ENCODE assay signal across 27 cellular contexts in the genomic region with DNA sequence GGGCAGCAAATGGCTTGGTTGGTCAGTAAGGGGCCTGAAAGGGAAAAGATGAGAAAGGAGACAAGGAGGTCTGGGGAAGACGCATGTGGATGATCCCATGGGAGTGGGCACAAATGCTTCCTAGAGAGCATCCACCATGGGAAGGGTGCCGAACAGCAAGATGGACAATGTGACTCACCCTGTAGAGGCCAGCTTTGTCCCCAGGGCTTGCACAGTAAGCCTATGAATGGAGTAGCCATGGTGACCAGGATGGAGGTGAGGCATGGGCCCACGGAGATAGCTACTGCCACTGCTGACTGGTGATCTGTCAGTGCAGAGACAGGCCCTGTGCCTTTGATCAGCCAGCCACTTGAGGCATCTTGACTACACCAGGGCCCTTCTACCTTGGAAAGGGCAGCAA.
"Had no signal": no experiment of that assay in that cellular context is flagged by ENCODE, and none has a peak within 500 bp of the region (broad histone marks: within the 10 kb centered on the region; RNA-seq: fewer than 3 reads in every experiment).

No MANE protein-coding gene starts in this region.

- H3K79me2 ChIP-seq: parathyroid adenoma had no signal

- ATAC-seq: left lobe of liver; mucosa of descending colon; stimulated activated memory B cell treated with anti-CD40 and anti-IgM and Interleukin-4, amounts not matched to agents 10 μg/mL and 1 μg/mL and 100 μg/mL, for 72 hours; stimulated activated naive CD8-positive, alpha-beta T cell treated with anti-CD3 and anti-CD28 coated beads, Interleukin-15, Interleukin-2, amounts not matched to agents 100 U/mL and 50 U/mL, for 24 hours had no signal

- H3K9me3 ChIP-seq: mucosa of descending colon, prostate gland, right atrium auricular region, sigmoid colon, testis, tibial artery had no signal

- FAIRE-seq: colon, endometrium, frontal cortex, kidney had no signal

- H3K4me3 Mint-ChIP-seq: dendritic cell treated with granulocyte-macrophage colony-stimulating factor and Interleukin-4, amounts not matched to agents 40 ng/mL and 50 ng/mL, for 4 days; memory B cell; mesothelial cell of epicardium; naive B cell; nephron; neural progenitor cell; stimulated activated memory B cell treated with anti-CD40 and anti-IgM and Interleukin-4, amounts not matched to agents 10 μg/mL and 1 μg/mL and 100 μg/mL, for 72 hours; type B pancreatic cell had no signal

- H3K36me3 Mint-ChIP-seq: mesothelial cell of epicardium; naive B cell; neural progenitor cell; stimulated activated memory B cell treated with anti-CD40 and anti-IgM and Interleukin-4, amounts not matched to agents 10 μg/mL and 1 μg/mL and 100 μg/mL, for 72 hours; type B pancreatic cell had no signal

- DNase-seq: effector memory CD4-positive, alpha-beta T cell; erythroblast; kidney; mucosa of descending colon; naive B cell; sigmoid colon; stimulated activated CD4-positive, alpha-beta T cell treated with anti-CD3 and anti-CD28 coated beads, Interleukin-2, amount 100 ng/mL, for 24 hours; stimulated activated CD4-positive, alpha-beta T cell treated with anti-CD3 and anti-CD28 coated beads, Interleukin-4, amount 100 ng/mL, for 24 hours; stimulated activated naive CD8-positive, alpha-beta T cell treated with anti-CD3 and anti-CD28 coated beads, Interleukin-15, Interleukin-2, amounts not matched to agents 100 U/mL and 50 U/mL, for 24 hours; substantia nigra; testis; tibial artery had no signal

- H3K4me3 ChIP-seq: lung, mucosa of descending colon, neural progenitor cell, prostate gland, right atrium auricular region, sigmoid colon, testis, tibial artery had no signal

- H3K4me1 ChIP-seq: neural progenitor cell, parathyroid adenoma, prostate gland had no signal

- H3K36me3 ChIP-seq: neural progenitor cell, prostate gland, right atrium auricular region, sigmoid colon, tibial artery had no signal

- H3K27ac Mint-ChIP-seq: dendritic cell treated with granulocyte-macrophage colony-stimulating factor and Interleukin-4, amounts not matched to agents 40 ng/mL and 50 ng/mL, for 4 days; memory B cell; mesothelial cell of epicardium; nephron; neural progenitor cell; stimulated activated memory B cell treated with anti-CD40 and anti-IgM and Interleukin-4, amounts not matched to agents 10 μg/mL and 1 μg/mL and 100 μg/mL, for 72 hours; type B pancreatic cell had no signal

- H3K27me3 ChIP-seq: neural progenitor cell, right atrium auricular region, sigmoid colon, testis, tibial artery had no signal

- H3K4me1 Mint-ChIP-seq: stimulated activated memory B cell treated with anti-CD40 and anti-IgM and Interleukin-4, amounts not matched to agents 10 μg/mL and 1 μg/mL and 100 μg/mL, for 72 hours had no signal

- H2AFZ ChIP-seq: neural progenitor cell, parathyroid adenoma had no signal

- H3K27ac ChIP-seq: neural progenitor cell, parathyroid adenoma, prostate gland, right atrium auricular region, sigmoid colon, testis, tibial artery had no signal

- H3K4me2 ChIP-seq: neural progenitor cell had no signal

- H3K9ac ChIP-seq: neural progenitor cell, parathyroid adenoma had no signal

- H3K27me3 Mint-ChIP-seq: dendritic cell treated with granulocyte-macrophage colony-stimulating factor and Interleukin-4, amounts not matched to agents 40 ng/mL and 50 ng/mL, for 4 days; memory B cell; naive B cell; stimulated activated memory B cell treated with anti-CD40 and anti-IgM and Interleukin-4, amounts not matched to agents 10 μg/mL and 1 μg/mL and 100 μg/mL, for 72 hours; type B pancreatic cell had no signal

- H3K9me3 Mint-ChIP-seq: dendritic cell treated with granulocyte-macrophage colony-stimulating factor and Interleukin-4, amounts not matched to agents 40 ng/mL and 50 ng/mL, for 4 days; memory B cell; mesothelial cell of epicardium; naive B cell; nephron; neural progenitor cell; stimulated activated memory B cell treated with anti-CD40 and anti-IgM and Interleukin-4, amounts not matched to agents 10 μg/mL and 1 μg/mL and 100 μg/mL, for 72 hours; type B pancreatic cell had no signal
